Comparison of ENCODE assay signal across 21 cellular contexts in genomic region chr2:39447266-39448168, GRCh38.
"Had no signal": no experiment of that assay in that cellular context is flagged by ENCODE, and none has a peak within 500 bp of the region (broad histone marks: within the 10 kb centered on the region; RNA-seq: fewer than 3 reads in every experiment).

No MANE protein-coding gene starts in this region.

- H3K36me3 ChIP-seq: adrenal gland, lower lobe of right lung, ovary, upper lobe of right lung had no signal

- H3K79me2 ChIP-seq: hepatocyte had no signal

- H3K27me3 ChIP-seq: adrenal gland, hepatocyte, ovary, testis, upper lobe of right lung had no signal

- H3K27ac Mint-ChIP-seq: activated naive CD4-positive, alpha-beta T cell treated with anti-CD3 and anti-CD28 coated beads, Interleukin-2, amount 50 U/mL, for 72 hours; activated T-cell treated with anti-CD3 and anti-CD28 coated beads, Interleukin-2, amount 50 U/mL, for 72 hours; naive thymus-derived CD8-positive, alpha-beta T cell; stimulated activated memory B cell treated with anti-CD40 and anti-IgM and Interleukin-4, amounts not matched to agents 10 μg/mL and 1 μg/mL and 100 μg/mL, for 72 hours had no signal

- H3K4me3 Mint-ChIP-seq: activated T-cell treated with anti-CD3 and anti-CD28 coated beads, Interleukin-2, amount 50 U/mL, for 72 hours; naive thymus-derived CD8-positive, alpha-beta T cell; stimulated activated memory B cell treated with anti-CD40 and anti-IgM and Interleukin-4, amounts not matched to agents 10 μg/mL and 1 μg/mL and 100 μg/mL, for 72 hours had no signal

- FAIRE-seq: islet of Langerhans had no signal

- H3K4me3 ChIP-seq: adrenal gland, hepatocyte, lower lobe of right lung, ovary, psoas muscle, skin epidermis, testis, upper lobe of right lung had no signal

- H3K9me3 ChIP-seq: adrenal gland, lower lobe of right lung, ovary, psoas muscle, testis, upper lobe of right lung had no signal

- ATAC-seq: activated T-cell treated with anti-CD3 and anti-CD28 coated beads, Interleukin-2, amount 50 U/mL, for 72 hours; lower lobe of right lung; naive thymus-derived CD8-positive, alpha-beta T cell; psoas muscle; right cardiac atrium; stimulated activated memory B cell treated with anti-CD40 and anti-IgM and Interleukin-4, amounts not matched to agents 10 μg/mL and 1 μg/mL and 100 μg/mL, for 72 hours; upper lobe of right lung had no signal

- H3K4me1 Mint-ChIP-seq: naive thymus-derived CD8-positive, alpha-beta T cell; stimulated activated memory B cell treated with anti-CD40 and anti-IgM and Interleukin-4, amounts not matched to agents 10 μg/mL and 1 μg/mL and 100 μg/mL, for 72 hours had no signal

- H3K27me3 Mint-ChIP-seq: naive thymus-derived CD8-positive, alpha-beta T cell; stimulated activated memory B cell treated with anti-CD40 and anti-IgM and Interleukin-4, amounts not matched to agents 10 μg/mL and 1 μg/mL and 100 μg/mL, for 72 hours had no signal

- H3K4me2 ChIP-seq: hepatocyte had no signal

- DNase-seq: activated CD8-positive, alpha-beta memory T cell treated with anti-CD3 and anti-CD28 coated beads for 24 hours; activated gamma-delta T cell; activated T-cell treated with anti-CD3 and anti-CD28 coated beads, Interleukin-2, amount 50 U/mL, for 72 hours; adrenal gland; dermis blood vessel endothelial cell; effector memory CD4-positive, alpha-beta T cell; lower lobe of right lung; naive thymus-derived CD8-positive, alpha-beta T cell; ovary; psoas muscle; right cardiac atrium; stimulated activated CD4-positive, alpha-beta T cell treated with anti-CD3 and anti-CD28 coated beads, Interleukin-15, amount 100 ng/mL, for 24 hours; stimulated activated CD4-positive, alpha-beta T cell treated with anti-CD3 and anti-CD28 coated beads, Interleukin-2, amount 100 ng/mL, for 48 hours; T1000; testis; upper lobe of right lung had no signal

- H3K4me1 ChIP-seq: lower lobe of right lung, psoas muscle, testis, upper lobe of right lung had no signal

- H2AFZ ChIP-seq: hepatocyte had no signal

- H3K27ac ChIP-seq: adrenal gland, hepatocyte, lower lobe of right lung, ovary, psoas muscle, skin epidermis, testis, upper lobe of right lung had no signal
